ENCODE assay signal across 14 cellular contexts in genomic region chr18:22684268-22684667, GRCh38.
"Had no signal": no experiment of that assay in that cellular context is flagged by ENCODE, and none has a peak within 500 bp of the region (broad histone marks: within the 10 kb centered on the region; RNA-seq: fewer than 3 reads in every experiment).

No MANE protein-coding gene starts in this region.

- H3K4me3 ChIP-seq: skin epidermis had no signal

- DNase-seq: activated CD4-positive, alpha-beta T cell treated with anti-CD3 and anti-CD28 coated beads for 48 hours; activated CD8-positive, alpha-beta T cell treated with anti-CD3 and anti-CD28 coated beads, Interleukin-2, amount 10 ng/mL, durations not matched to agents 7 days and 5 days; activated naive CD4-positive, alpha-beta T cell treated with anti-CD3 and anti-CD28 coated beads for 36 hours; dermis blood vessel endothelial cell; endodermal cell; erythroblast; retina; T-helper 1 cell; trophoblast cell had no signal

- H3K4me1 Mint-ChIP-seq: activated T-helper 17 cell treated with anti-CD3 and anti-CD28 coated beads, Interleukin-2, amount 50 U/mL, for 72 hours; brain; endodermal cell; memory B cell; WTC11 had no signal

- H3K36me3 Mint-ChIP-seq: brain, memory B cell had no signal

- ATAC-seq: activated CD8-positive, alpha-beta T cell treated with anti-CD3 and anti-CD28 coated beads, Interleukin-2, amount 10 ng/mL, durations not matched to agents 7 days and 5 days; activated T-helper 17 cell treated with anti-CD3 and anti-CD28 coated beads, Interleukin-2, amount 50 U/mL, for 72 hours; WTC11 had no signal

- H3K4me3 Mint-ChIP-seq: activated CD8-positive, alpha-beta T cell treated with anti-CD3 and anti-CD28 coated beads, Interleukin-2, amount 10 ng/mL, durations not matched to agents 7 days and 5 days; activated naive CD4-positive, alpha-beta T cell treated with anti-CD3 and anti-CD28 coated beads for 36 hours; activated T-helper 17 cell treated with anti-CD3 and anti-CD28 coated beads, Interleukin-2, amount 50 U/mL, for 72 hours; brain; endodermal cell; memory B cell; WTC11 had no signal

- H3K9me3 Mint-ChIP-seq: activated naive CD4-positive, alpha-beta T cell treated with anti-CD3 and anti-CD28 coated beads for 36 hours; activated T-helper 17 cell treated with anti-CD3 and anti-CD28 coated beads, Interleukin-2, amount 50 U/mL, for 72 hours; memory B cell had no signal

- H3K27ac ChIP-seq: skin epidermis had no signal

- H3K27ac Mint-ChIP-seq: activated CD8-positive, alpha-beta T cell treated with anti-CD3 and anti-CD28 coated beads, Interleukin-2, amount 10 ng/mL, durations not matched to agents 7 days and 5 days; activated naive CD4-positive, alpha-beta T cell treated with anti-CD3 and anti-CD28 coated beads for 36 hours; activated T-helper 17 cell treated with anti-CD3 and anti-CD28 coated beads, Interleukin-2, amount 50 U/mL, for 72 hours; endodermal cell; memory B cell; WTC11 had no signal
